In genomic region chr12:46473634-46474201, GRCh38 we compare ENCODE assay signal across 8 cellular contexts.
DNase-seq lines count a peak whose midpoint lies in the region; ATAC-seq, FAIRE-seq and TF ChIP-seq lines count a peak whose summit lies in the region.

No MANE protein-coding gene starts in this region.

- peaks cover 30% of the 10 kb centered on the region for H3K4me1 Mint-ChIP-seq in memory B cell

- no peaks in the 10 kb centered on the region for H3K9me3 Mint-ChIP-seq in memory B cell

- H3K27me3 ChIP-seq in Peyer's patch (no peaks in the 10 kb centered on the region), vagina (no peaks in the 10 kb centered on the region)

- peak; percentile 97 for FAIRE-seq in GM19239 (lab: Jason Lieb, UNC)

- ATAC-seq in HG03378 (IDR thresholded peaks at IDR 0.05; ENCODE audit: unreplicated experiment) (peak; percentile 86), memory B cell (ENCODE audit: low read depth) (peak; percentile 39)

- no peak overlapping the region for H3K27ac Mint-ChIP-seq in memory B cell

- H3K27ac ChIP-seq in Peyer's patch (peak overlapping the region; percentile 19 to 79 (median 49)), vagina (peak overlapping the region; percentile 80)

- H3K4me3 ChIP-seq in Peyer's patch (no peak overlapping the region), vagina (no peak overlapping the region)

- H3K4me3 Mint-ChIP-seq in memory B cell, result peak overlapping the region; percentile 75

- TF ChIP-seq CTCF in Peyer's patch (IDR thresholded peaks at IDR 0.05) (peak in 2 of 6 experiments; percentile 2 to 13), vagina (IDR thresholded peaks at IDR 0.05) (no peak)

- H3K36me3 Mint-ChIP-seq in memory B cell, result peaks cover 12% of the 10 kb centered on the region

- DNase-seq in COR-L47 (lab: John Stamatoyannopoulos, UW) (peak; percentile 22), GM19239 (ENCODE audit: insufficient read length, low spot score) (no peak), Peyer's patch (peak; percentile 32 to 79 (median 50)), dedifferentiated amniotic fluid mesenchymal stem cell (ENCODE audit: extremely low spot score) (peak; percentile 95), memory B cell (ENCODE audit: low spot score in 2 of 2) (no peak), vagina (ENCODE audit: extremely low spot score in 2 of 2) (no peak), NAMALWA (ENCODE audit: low spot score) (no peak)

- intact Hi-C loops in vagina (cut with DNase I), result loop anchor here (10.0 kb wide), 1 partner anchor 89 kb away; no protein-coding TSS in a partner anchor

- no peaks in the 10 kb centered on the region for H3K27me3 Mint-ChIP-seq in memory B cell

- H3K36me3 ChIP-seq in Peyer's patch, result no peaks in the 10 kb centered on the region
- no peaks in the 10 kb centered on the region for H3K36me3 ChIP-seq in vagina

- TF ChIP-seq POLR2A in Peyer's patch (IDR thresholded peaks at IDR 0.05), result no peak
- no peak for TF ChIP-seq POLR2A in vagina (IDR thresholded peaks at IDR 0.05)

- H3K4me1 ChIP-seq in Peyer's patch (peaks cover 0 to 31% (median 3%) of the 10 kb centered on the region in 4 donors), vagina (peaks cover 28% of the 10 kb centered on the region)

- H3K9me3 ChIP-seq in Peyer's patch, result no peaks in the 10 kb centered on the region
- H3K9me3 ChIP-seq in vagina, result no peaks in the 10 kb centered on the region

Comparison
In these comparisons a context has a peak if more than half of its experiments do, and no peak if none do; other contexts are left out.
1. DNase-seq: peak in COR-L47 (single experiment), Peyer's patch (3 of 3) and dedifferentiated amniotic fluid mesenchymal stem cell (single experiment); none in GM19239 (single experiment), memory B cell (0 of 2), vagina (0 of 2) and NAMALWA (single experiment).